8 cellular contexts compared by ENCODE assay signal in the genomic region with DNA sequence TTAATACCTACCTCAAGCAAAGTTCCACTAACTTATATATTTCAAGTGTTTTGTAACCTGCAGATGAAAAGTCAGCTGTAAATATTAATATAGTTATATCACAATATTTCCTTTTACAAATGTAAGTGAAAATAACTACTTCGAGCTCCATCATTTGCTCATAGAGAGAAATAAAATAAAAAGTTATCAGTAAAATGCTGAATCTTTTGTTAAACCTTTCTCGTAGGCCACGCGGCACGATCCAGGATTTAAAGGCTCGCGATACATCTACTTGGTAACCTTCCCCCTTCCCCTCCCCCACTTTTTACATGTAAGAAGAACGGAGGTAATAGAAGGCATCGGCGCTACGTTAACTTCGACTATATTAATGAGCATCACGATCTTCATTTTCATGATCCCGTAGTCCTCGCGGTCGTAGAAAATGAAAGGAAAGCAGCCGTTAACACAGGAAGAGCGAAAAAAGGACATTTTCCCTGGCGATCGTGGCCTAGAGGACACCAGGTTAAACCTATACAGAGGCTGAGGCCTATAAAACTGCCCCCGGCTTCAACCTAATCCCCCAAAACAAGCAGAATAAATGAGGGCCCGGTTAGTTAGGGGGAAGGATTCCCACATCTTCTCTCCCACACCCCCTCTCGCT. TPM values are rescaled to one million over a fixed set of nuclear protein-coding genes. Genes with fewer than 3 reads are reported as not detected.
DNase-seq lines count a peak whose midpoint lies in the region; ATAC-seq and TF ChIP-seq lines count a peak whose summit lies in the region.

No MANE protein-coding gene starts in this region.

- H3K9me3 ChIP-seq in KOPT-K1 (ENCODE audit: insufficient read depth, low read length, poor library complexity, severe bottlenecking), result no peaks in the 10 kb centered on the region
- H3K9me3 ChIP-seq in SK-N-SH, result no peaks in the 10 kb centered on the region
- H3K9me3 ChIP-seq in uterus, result no peaks in the 10 kb centered on the region

- peak overlapping the region; percentile 90 to 96 for H3K4me3 ChIP-seq in SK-N-SH (ENCODE audit: low read depth in 2 of 2, low read length in 1 of 2)
- H3K4me3 ChIP-seq in uterus, result peak overlapping the region; percentile 67 to 90

- CTCF ChIA-PET in SK-N-SH (lab: Yijun Ruan, JAX), result no interaction called here

- peaks cover 11 to 19% of the 10 kb centered on the region in 2 experiments for H3K4me1 ChIP-seq in SK-N-SH (ENCODE audit: control insufficient read depth in 1 of 2, insufficient read depth in 2 of 2, low read depth in 1 of 2, low read length in 1 of 2)
- peaks cover 0 to 5% of the 10 kb centered on the region in 2 donors for H3K4me1 ChIP-seq in uterus

- intact Hi-C loops in uterus (cut with DNase I; ENCODE audit: low total_unique reads), result no loop called here

- no peak for TF ChIP-seq CTCF in SK-N-SH (IDR thresholded peaks at IDR 0.05)
- TF ChIP-seq CTCF in uterus (IDR thresholded peaks at IDR 0.05), result no peak

- no peaks in the 10 kb centered on the region for H3K27me3 ChIP-seq in SK-N-SH (ENCODE audit: insufficient read depth)
- no peaks in the 10 kb centered on the region for H3K27me3 ChIP-seq in uterus

- DNase-seq in Daoy (ENCODE audit: low read depth) (peak; percentile 59), SK-N-SH (no peak), dermis blood vessel endothelial cell (peak; percentile 83), midbrain (lab: John Stamatoyannopoulos, UW) (peak; percentile 49), uterus (peak in 1 of 2 donors; percentile 44)

- TF ChIP-seq RAD21 in SK-N-SH (IDR thresholded peaks at IDR 0.05; ENCODE audit: low read length), result no peak

- peak overlapping the region; percentile 90 for H3K4me2 ChIP-seq in SK-N-SH

- POLR2A ChIA-PET in SK-N-SH (lab: Yijun Ruan, JAX), result no interaction called here

- no peak for TF ChIP-seq POLR2A in uterus (IDR thresholded peaks at IDR 0.05)

- peaks cover 56% of the 10 kb centered on the region for H3K79me2 ChIP-seq in SK-N-SH (ENCODE audit: insufficient read depth)

- 2% methylated on average over 24 of the region's 24 CpGs for WGBS in SK-N-SH (ENCODE audit: low lambda C conversion rate)

- H3K27ac ChIP-seq in KOPT-K1 (ENCODE audit: low read depth, low read length, poor library complexity, severe bottlenecking), result peak overlapping the region; percentile 94
- H3K27ac ChIP-seq in SK-N-SH (ENCODE audit: low read depth in 2 of 2, low read length in 1 of 2), result peak overlapping the region; percentile 86 to 92
- peak overlapping the region; percentile 96 to 99 for H3K27ac ChIP-seq in uterus

- H2AFZ ChIP-seq in SK-N-SH (ENCODE audit: low read depth), result no peak overlapping the region; the same call in none of the 2 replicates

- ATAC-seq in activated CD4-positive, CD25-positive, alpha-beta regulatory T cell treated with anti-CD3 and anti-CD28 coated beads, Interleukin-2, amount 50 U/mL, for 24 hours, result no peak
- no peak for ATAC-seq in HG02840 (IDR thresholded peaks at IDR 0.05; ENCODE audit: low FRiP score, unreplicated experiment)

- peaks cover 35% of the 10 kb centered on the region for H3F3A ChIP-seq in SK-N-SH (replicated peaks; ENCODE audit: insufficient read depth)

- peak overlapping the region; percentile 98 for H3K9ac ChIP-seq in SK-N-SH

- H4K20me1 ChIP-seq in SK-N-SH (ENCODE audit: insufficient read depth), result peaks cover 50% of the 10 kb centered on the region

- no peak for TF ChIP-seq EP300 in SK-N-SH (IDR thresholded peaks at IDR 0.05; ENCODE audit: borderline replicate concordance in 1 of 2, low read depth in 1 of 2, low read length in 1 of 2)

- peaks cover 48% of the 10 kb centered on the region for H3K36me3 ChIP-seq in KOPT-K1 (ENCODE audit: insufficient read depth, low read length)
- peaks cover 28 to 43% of the 10 kb centered on the region in 2 experiments for H3K36me3 ChIP-seq in SK-N-SH (replicated peaks in 1 of 2; ENCODE audit: control insufficient read depth in 1 of 2, insufficient read depth in 2 of 2, low read length in 1 of 2)
- H3K36me3 ChIP-seq in uterus, result no peaks in the 10 kb centered on the region

- no peaks in the 10 kb centered on the region for H3K9me2 ChIP-seq in SK-N-SH

TF ChIP-seq in SK-N-SH, 30 proteins besides CTCF, POLR2A, EP300 and RAD21:
- peak; percentile 46; the same call in 1 of the 2 replicates for TF ChIP-seq MXI1 (IDR thresholded peaks at IDR 0.05; ENCODE audit: low read depth, low read length)
- TF ChIP-seq, protein P1, sequence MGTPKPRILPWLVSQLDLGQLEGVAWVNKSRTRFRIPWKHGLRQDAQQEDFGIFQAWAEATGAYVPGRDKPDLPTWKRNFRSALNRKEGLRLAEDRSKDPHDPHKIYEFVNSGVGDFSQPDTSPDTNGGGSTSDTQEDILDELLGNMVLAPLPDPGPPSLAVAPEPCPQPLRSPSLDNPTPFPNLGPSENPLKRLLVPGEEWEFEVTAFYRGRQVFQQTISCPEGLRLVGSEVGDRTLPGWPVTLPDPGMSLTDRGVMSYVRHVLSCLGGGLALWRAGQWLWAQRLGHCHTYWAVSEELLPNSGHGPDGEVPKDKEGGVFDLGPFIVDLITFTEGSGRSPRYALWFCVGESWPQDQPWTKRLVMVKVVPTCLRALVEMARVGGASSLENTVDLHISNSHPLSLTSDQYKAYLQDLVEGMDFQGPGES (IDR thresholded peaks at IDR 0.05; ENCODE audit: low read depth, low read length), result no peak
- TF ChIP-seq MAX (IDR thresholded peaks at IDR 0.05; ENCODE audit: low read depth), result 0 out of 2 replicates have a peak, but pooled peaks have one; percentile 13
- TF ChIP-seq JUND (IDR thresholded peaks at IDR 0.05), result no peak
- no peak for TF ChIP-seq RXRA (IDR thresholded peaks at IDR 0.05; ENCODE audit: borderline replicate concordance, low read depth)
- TF ChIP-seq CHD2 (IDR thresholded peaks at IDR 0.05; ENCODE audit: low read length, partially characterized antibody), result peak; percentile 93
- no peak for TF ChIP-seq POLR2AphosphoS5 (IDR thresholded peaks at IDR 0.05; ENCODE audit: low read depth, low read length)
- no peak for TF ChIP-seq FOSL2 (IDR thresholded peaks at IDR 0.05; ENCODE audit: borderline replicate concordance, low read depth)
- TF ChIP-seq ZBTB33 (IDR thresholded peaks at IDR 0.05; ENCODE audit: borderline replicate concordance, low read depth), result no peak; the same call in 1 of the 2 replicates
- no peak for TF ChIP-seq GABPA (IDR thresholded peaks at IDR 0.05; ENCODE audit: low read depth)
- no peak for TF ChIP-seq EZH2phosphoT487 (IDR thresholded peaks at IDR 0.05; ENCODE audit: borderline replicate concordance, low read depth)
- no peak for TF ChIP-seq GATA2 (CRISPR knock-in tag; IDR thresholded peaks at IDR 0.05)
- no peak for TF ChIP-seq ELF1 (IDR thresholded peaks at IDR 0.05)
TF ChIP-seq in SK-N-SH: peak in this region for 3.

RNA-seq across cellular contexts. Expression of gene HNRNPC, which starts 0.5 kb away (rescaled TPM):
- 1,331 and 1,352 TPM in 2 replicates for total RNA-seq in Daoy (2014; rRNA removed; shearing (Covaris generic))
- polyA plus RNA-seq in SK-N-SH (2012; rRNA removed), result 341 and 500 TPM in 2 replicates
- polyA plus RNA-seq in SK-N-SH (2012; cell fraction: cytosol; rRNA removed), result 518 and 530 TPM in 2 replicates
- polyA plus RNA-seq in SK-N-SH (2012; cell fraction: nucleus; rRNA removed), result 151 and 267 TPM in 2 replicates
- total RNA-seq in dermis blood vessel endothelial cell, result 601 and 625 TPM in 2 replicates
- 100 to 1,000 TPM; 378 to 599 (median 531) TPM for total RNA-seq in uterus

RNA-seq across cellular contexts. Expression of gene RPGRIP1, which starts 11.2 kb away (rescaled TPM):
- total RNA-seq in Daoy (2014; rRNA removed; shearing (Covaris generic)), result not detected in 2 replicates
- polyA plus RNA-seq in SK-N-SH (2012; rRNA removed), result not detected in 2 replicates
- polyA plus RNA-seq in SK-N-SH (2012; cell fraction: cytosol; rRNA removed), result not detected in 2 replicates
- 0.02 TPM in 1 of 2 replicates, not detected in the other for polyA plus RNA-seq in SK-N-SH (2012; cell fraction: nucleus; rRNA removed)
- total RNA-seq in dermis blood vessel endothelial cell, result 0.33 TPM in 1 of 2 replicates, not detected in the other
- under 1 TPM in 1 of 4 donors, not detected in 3; 0.14 TPM for total RNA-seq in uterus
